ENCODE assay signal across 15 cellular contexts in the genomic region with DNA sequence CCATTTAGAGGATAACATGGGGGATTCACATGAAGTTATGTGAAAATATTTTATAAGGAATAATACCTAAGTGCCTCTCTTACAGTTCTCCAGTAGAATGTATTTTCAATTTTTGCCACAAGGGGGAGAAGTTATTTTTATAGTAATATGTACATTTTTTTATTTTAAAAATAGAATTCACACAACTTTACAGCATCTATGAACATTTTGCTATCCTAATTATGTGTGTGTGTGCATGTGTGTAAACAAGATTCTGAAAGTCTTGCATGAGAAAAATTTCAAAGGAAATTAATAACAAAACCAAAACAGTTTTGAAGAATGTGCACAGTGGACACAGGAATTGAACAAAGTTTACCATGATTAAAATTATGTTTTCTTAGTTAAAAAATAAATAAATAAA. TPM values are rescaled to one million over a fixed set of nuclear protein-coding genes. Genes with fewer than 3 reads are reported as not detected.
A peak's percentile ranks its signal among the peaks of the same experiment; 100 is the strongest.
DNase-seq lines count a peak whose midpoint lies in the region; ATAC-seq and TF ChIP-seq lines count a peak whose summit lies in the region.
"Not testable (repeated sequence)": the region's sequence is repeated elsewhere in the genome, so short reads cannot be mapped to it uniquely, and the experiment has no call there.
"Had no signal": no experiment of that assay in that cellular context is flagged by ENCODE, and none has a peak within 500 bp of the region (broad histone marks: within the 10 kb centered on the region; RNA-seq: fewer than 3 reads in every experiment).

No MANE protein-coding gene starts in this region.

- ATAC-seq in Panc1, body of pancreas, upper lobe of right lung: not testable (repeated sequence)

- TF ChIP-seq CTCF in CD14-positive monocyte (IDR thresholded peaks at IDR 0.05) (peak; percentile 46), HFFc6 (IDR thresholded peaks at IDR 0.05) (peak; percentile 77), Panc1 (IDR thresholded peaks at IDR 0.05) (peak; percentile 24; the same call in 1 of the 2 replicates), body of pancreas (IDR thresholded peaks at IDR 0.05) (peak in 4 of 7 experiments; percentile 4 to 31 (median 27)), epithelial cell of proximal tubule (conservative IDR thresholded peaks at IDR 0.05; ENCODE audit: low read depth, low read length) (peak; percentile 19), right atrium auricular region (IDR thresholded peaks at IDR 0.05) (peak; percentile 29 to 34), osteocyte (IDR thresholded peaks at IDR 0.05) (peak; percentile 38), upper lobe of right lung (IDR thresholded peaks at IDR 0.05) (peak; percentile 38)

- BruUV-seq in Panc1 (replicated peaks; lab: Mats Ljungman, UMichigan) = not testable (repeated sequence)

- not testable (repeated sequence) for H3K4me3 ChIP-seq in Panc1 (ENCODE audit: low read depth in 2 of 2, low read length in 2 of 2); body of pancreas; epithelial cell of proximal tubule (ENCODE audit: low read depth, low read length); right atrium auricular region; upper lobe of right lung

- H3K27me3 Mint-ChIP-seq in CD14-positive monocyte (ENCODE audit: low read depth in 3 of 3) = not testable (repeated sequence)
- peaks cover 24% of the 10 kb centered on the region for H3K27me3 Mint-ChIP-seq in HFFc6 (ENCODE audit: insufficient read depth)
- H3K27me3 Mint-ChIP-seq in osteocyte (ENCODE audit: unreplicated experiment) = peaks cover 41% of the 10 kb centered on the region

- H3K9me3 ChIP-seq in Panc1 (ENCODE audit: control insufficient read depth, insufficient read depth, low read depth, low read length); body of pancreas; right atrium auricular region; upper lobe of right lung: not testable (repeated sequence)

- peaks cover 17% of the 10 kb centered on the region for H3K27me3 ChIP-seq in Panc1 (ENCODE audit: control insufficient read depth, insufficient read depth, low read length)
- not testable (repeated sequence) for H3K27me3 ChIP-seq in body of pancreas, right atrium auricular region, upper lobe of right lung

- H3K27ac ChIP-seq in Panc1 (ENCODE audit: low read length); body of pancreas; right atrium auricular region; upper lobe of right lung: not testable (repeated sequence)

- POLR2A ChIA-PET in Panc1 (lab: Charles Lee) = not testable (repeated sequence)

- H3K36me3 ChIP-seq in Panc1 (ENCODE audit: control insufficient read depth, insufficient read depth, low read length); body of pancreas (replicated peaks in 1 of 2; ENCODE audit: insufficient read depth in 1 of 2, low read depth in 2 of 2); right atrium auricular region; upper lobe of right lung: not testable (repeated sequence)

- intact Hi-C loops in CD14-positive monocyte (cut with micrococcal nuclease); body of pancreas (cut with DNase I); upper lobe of right lung (cut with DNase I): not testable (repeated sequence)
- intact Hi-C loops in Panc1 (cut with micrococcal nuclease; ENCODE audit: unreplicated experiment) = loop anchor here (5.0 kb wide), 2 partner anchors 86 to 379 kb away; no protein-coding TSS in a partner anchor

- not testable (repeated sequence) for H3K4me1 ChIP-seq in Panc1 (ENCODE audit: control insufficient read depth, insufficient read depth, low read length); body of pancreas; right atrium auricular region; upper lobe of right lung

- H3K4me3 Mint-ChIP-seq in CD14-positive monocyte; HFFc6; osteocyte (ENCODE audit: unreplicated experiment): not testable (repeated sequence)

- in situ Hi-C loops in Panc1 (cut with HindIII; ENCODE audit: low pct_unique_long_range_greater_than_20kb, low sequenced_read_pairs) = not testable (repeated sequence)

- not testable (repeated sequence) for H3K36me3 Mint-ChIP-seq in CD14-positive monocyte; HFFc6 (ENCODE audit: low read depth); osteocyte (ENCODE audit: unreplicated experiment)

- H3K4me1 Mint-ChIP-seq in CD14-positive monocyte; HFFc6 (ENCODE audit: low read depth); osteocyte (ENCODE audit: unreplicated experiment): not testable (repeated sequence)

- not testable (repeated sequence) for TF ChIP-seq POLR2A in body of pancreas (IDR thresholded peaks at IDR 0.05)

- not testable (repeated sequence) for DNase-seq in CD14-positive monocyte (ENCODE audit: low spot score); HFFc6; Panc1 (ENCODE audit: low read depth, low spot score); body of pancreas; epithelial cell of proximal tubule (ENCODE audit: low read depth); right atrium auricular region (ENCODE audit: low spot score); osteocyte (ENCODE audit: extremely low spot score, unreplicated experiment); upper lobe of right lung

- H3K9me3 Mint-ChIP-seq in CD14-positive monocyte; HFFc6; osteocyte (ENCODE audit: unreplicated experiment): not testable (repeated sequence)

- CTCF ChIA-PET in Panc1 (lab: Charles Lee) = interaction anchor here (1.3 to 3.7 kb wide), 2 partner anchors 15 to 62 kb away, joined by 3 to 53 read pairs; no protein-coding TSS in a partner anchor

- not testable (repeated sequence) for H3K27ac Mint-ChIP-seq in CD14-positive monocyte; HFFc6; osteocyte (ENCODE audit: unreplicated experiment)

RNA-seq across cellular contexts. Expression of a gene that starts 5.3 kb away (rescaled TPM):
- not detected for polyA plus RNA-seq in CD14-positive monocyte
- total RNA-seq in HFFc6 (2021; fragmentation: NEBNext Ultra II Directional; extraction: Animal tissue kit (Norgen Biotek cat#: 25700)) = not detected
- total RNA-seq in Panc1 (2021; ENCODE audit: unreplicated experiment) (not detected), body of pancreas (under 1 TPM in 1 of 2 donors, not detected in 1; 0.26 TPM), epithelial cell of proximal tubule (not detected in 2 replicates), right atrium auricular region (10 to 100 TPM in 1 of 2 donors, under 1 TPM in 1; 0.33 to 18.7 TPM), osteocyte (not detected in 2 replicates), upper lobe of right lung (not detected)
- polyA plus RNA-seq in Panc1 (2012; ENCODE audit: insufficient read length) = not detected
- total RNA-seq: activated CD4-positive, alpha-beta T cell treated with anti-CD3 and anti-CD28 coated beads, Interleukin-2, amount 10 ng/mL, durations not matched to agents 7 days and 5 days; activated T-cell treated with anti-CD3 and anti-CD28 coated beads, Interleukin-2, amount 50 U/mL, for 4 hours; CD8-positive, alpha-beta memory T cell; gastrocnemius medialis; left lobe of liver; mesenteric fat pad had no signal
- polyA plus RNA-seq: CD8-positive, alpha-beta memory T cell; immature natural killer cell had no signal

Comparison
In these comparisons a context has a peak if more than half of its experiments do, and no peak if none do; other contexts are left out.
1. CTCF ChIP-seq: peak in every context shown above with its lines; median percentile 77 in HFFc6; 46 in CD14-positive monocyte; 38 in osteocyte; 38 in upper lobe of right lung; 32 in right atrium auricular region; 27 in body of pancreas; 24 in Panc1; 19 in epithelial cell of proximal tubule.